Comparison of ENCODE assay signal across 2 cellular contexts in the genomic region with DNA sequence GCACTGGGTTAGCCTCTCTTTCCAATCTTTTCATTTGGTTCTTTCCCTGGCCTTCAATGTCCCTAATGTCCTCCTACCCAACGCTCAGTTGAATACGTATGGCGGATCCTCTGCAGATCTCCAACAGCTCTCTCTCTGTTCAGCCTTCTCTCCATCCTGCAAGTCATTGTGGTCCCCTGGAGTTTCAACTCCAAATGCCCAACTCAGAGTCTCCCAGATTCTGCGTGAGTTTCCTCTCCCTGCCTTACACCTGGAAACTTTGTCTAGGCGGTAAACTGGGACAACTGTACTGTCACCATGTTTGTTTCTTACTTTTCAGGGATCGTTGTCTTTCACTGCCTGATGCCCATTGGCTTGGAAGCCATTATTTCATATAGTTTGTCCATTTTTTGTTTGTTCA.
TF ChIP-seq lines count a peak whose summit lies in the region.

No MANE protein-coding gene starts in this region.

TF ChIP-seq in WTC11, 78 proteins besides CTCF, POLR2A, EP300 and RAD21:
- TF ChIP-seq ATF1 (CRISPR knock-in tag; IDR thresholded peaks at IDR 0.05) (no peak), ATF3 (CRISPR knock-in tag; conservative IDR thresholded peaks at IDR 0.05) (no peak), ZNF416 (CRISPR knock-in tag; IDR thresholded peaks at IDR 0.05) (no peak), GTF2I (CRISPR knock-in tag; conservative IDR thresholded peaks at IDR 0.05) (no peak), ZNF138 (CRISPR knock-in tag; conservative IDR thresholded peaks at IDR 0.05) (no peak), IRF1 (CRISPR knock-in tag; IDR thresholded peaks at IDR 0.05) (no peak), CREB1 (CRISPR knock-in tag; IDR thresholded peaks at IDR 0.05) (no peak), KAT7 (CRISPR knock-in tag; IDR thresholded peaks at IDR 0.05; ENCODE audit: borderline replicate concordance) (no peak), SP1 (CRISPR knock-in tag; conservative IDR thresholded peaks at IDR 0.05) (no peak)
- TF ChIP-seq, protein P1, sequence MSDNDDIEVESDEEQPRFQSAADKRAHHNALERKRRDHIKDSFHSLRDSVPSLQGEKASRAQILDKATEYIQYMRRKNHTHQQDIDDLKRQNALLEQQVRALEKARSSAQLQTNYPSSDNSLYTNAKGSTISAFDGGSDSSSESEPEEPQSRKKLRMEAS (CRISPR knock-in tag; IDR thresholded peaks at IDR 0.05) = no peak
- TF ChIP-seq, protein P2, sequence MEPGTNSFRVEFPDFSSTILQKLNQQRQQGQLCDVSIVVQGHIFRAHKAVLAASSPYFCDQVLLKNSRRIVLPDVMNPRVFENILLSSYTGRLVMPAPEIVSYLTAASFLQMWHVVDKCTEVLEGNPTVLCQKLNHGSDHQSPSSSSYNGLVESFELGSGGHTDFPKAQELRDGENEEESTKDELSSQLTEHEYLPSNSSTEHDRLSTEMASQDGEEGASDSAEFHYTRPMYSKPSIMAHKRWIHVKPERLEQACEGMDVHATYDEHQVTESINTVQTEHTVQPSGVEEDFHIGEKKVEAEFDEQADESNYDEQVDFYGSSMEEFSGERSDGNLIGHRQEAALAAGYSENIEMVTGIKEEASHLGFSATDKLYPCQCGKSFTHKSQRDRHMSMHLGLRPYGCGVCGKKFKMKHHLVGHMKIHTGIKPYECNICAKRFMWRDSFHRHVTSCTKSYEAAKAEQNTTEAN (CRISPR knock-in tag; IDR thresholded peaks at IDR 0.05) = no peak
- TF ChIP-seq, protein P3, sequence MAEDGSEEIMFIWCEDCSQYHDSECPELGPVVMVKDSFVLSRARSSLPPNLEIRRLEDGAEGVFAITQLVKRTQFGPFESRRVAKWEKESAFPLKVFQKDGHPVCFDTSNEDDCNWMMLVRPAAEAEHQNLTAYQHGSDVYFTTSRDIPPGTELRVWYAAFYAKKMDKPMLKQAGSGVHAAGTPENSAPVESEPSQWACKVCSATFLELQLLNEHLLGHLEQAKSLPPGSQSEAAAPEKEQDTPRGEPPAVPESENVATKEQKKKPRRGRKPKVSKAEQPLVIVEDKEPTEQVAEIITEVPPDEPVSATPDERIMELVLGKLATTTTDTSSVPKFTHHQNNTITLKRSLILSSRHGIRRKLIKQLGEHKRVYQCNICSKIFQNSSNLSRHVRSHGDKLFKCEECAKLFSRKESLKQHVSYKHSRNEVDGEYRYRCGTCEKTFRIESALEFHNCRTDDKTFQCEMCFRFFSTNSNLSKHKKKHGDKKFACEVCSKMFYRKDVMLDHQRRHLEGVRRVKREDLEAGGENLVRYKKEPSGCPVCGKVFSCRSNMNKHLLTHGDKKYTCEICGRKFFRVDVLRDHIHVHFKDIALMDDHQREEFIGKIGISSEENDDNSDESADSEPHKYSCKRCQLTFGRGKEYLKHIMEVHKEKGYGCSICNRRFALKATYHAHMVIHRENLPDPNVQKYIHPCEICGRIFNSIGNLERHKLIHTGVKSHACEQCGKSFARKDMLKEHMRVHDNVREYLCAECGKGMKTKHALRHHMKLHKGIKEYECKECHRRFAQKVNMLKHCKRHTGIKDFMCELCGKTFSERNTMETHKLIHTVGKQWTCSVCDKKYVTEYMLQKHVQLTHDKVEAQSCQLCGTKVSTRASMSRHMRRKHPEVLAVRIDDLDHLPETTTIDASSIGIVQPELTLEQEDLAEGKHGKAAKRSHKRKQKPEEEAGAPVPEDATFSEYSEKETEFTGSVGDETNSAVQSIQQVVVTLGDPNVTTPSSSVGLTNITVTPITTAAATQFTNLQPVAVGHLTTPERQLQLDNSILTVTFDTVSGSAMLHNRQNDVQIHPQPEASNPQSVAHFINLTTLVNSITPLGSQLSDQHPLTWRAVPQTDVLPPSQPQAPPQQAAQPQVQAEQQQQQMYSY (CRISPR knock-in tag; IDR thresholded peaks at IDR 0.05) = no peak
- TF ChIP-seq, protein P4, sequence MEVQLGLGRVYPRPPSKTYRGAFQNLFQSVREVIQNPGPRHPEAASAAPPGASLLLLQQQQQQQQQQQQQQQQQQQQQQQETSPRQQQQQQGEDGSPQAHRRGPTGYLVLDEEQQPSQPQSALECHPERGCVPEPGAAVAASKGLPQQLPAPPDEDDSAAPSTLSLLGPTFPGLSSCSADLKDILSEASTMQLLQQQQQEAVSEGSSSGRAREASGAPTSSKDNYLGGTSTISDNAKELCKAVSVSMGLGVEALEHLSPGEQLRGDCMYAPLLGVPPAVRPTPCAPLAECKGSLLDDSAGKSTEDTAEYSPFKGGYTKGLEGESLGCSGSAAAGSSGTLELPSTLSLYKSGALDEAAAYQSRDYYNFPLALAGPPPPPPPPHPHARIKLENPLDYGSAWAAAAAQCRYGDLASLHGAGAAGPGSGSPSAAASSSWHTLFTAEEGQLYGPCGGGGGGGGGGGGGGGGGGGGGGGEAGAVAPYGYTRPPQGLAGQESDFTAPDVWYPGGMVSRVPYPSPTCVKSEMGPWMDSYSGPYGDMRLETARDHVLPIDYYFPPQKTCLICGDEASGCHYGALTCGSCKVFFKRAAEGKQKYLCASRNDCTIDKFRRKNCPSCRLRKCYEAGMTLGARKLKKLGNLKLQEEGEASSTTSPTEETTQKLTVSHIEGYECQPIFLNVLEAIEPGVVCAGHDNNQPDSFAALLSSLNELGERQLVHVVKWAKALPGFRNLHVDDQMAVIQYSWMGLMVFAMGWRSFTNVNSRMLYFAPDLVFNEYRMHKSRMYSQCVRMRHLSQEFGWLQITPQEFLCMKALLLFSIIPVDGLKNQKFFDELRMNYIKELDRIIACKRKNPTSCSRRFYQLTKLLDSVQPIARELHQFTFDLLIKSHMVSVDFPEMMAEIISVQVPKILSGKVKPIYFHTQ (CRISPR knock-in tag; IDR thresholded peaks at IDR 0.05) = no peak
- TF ChIP-seq, protein P5, sequence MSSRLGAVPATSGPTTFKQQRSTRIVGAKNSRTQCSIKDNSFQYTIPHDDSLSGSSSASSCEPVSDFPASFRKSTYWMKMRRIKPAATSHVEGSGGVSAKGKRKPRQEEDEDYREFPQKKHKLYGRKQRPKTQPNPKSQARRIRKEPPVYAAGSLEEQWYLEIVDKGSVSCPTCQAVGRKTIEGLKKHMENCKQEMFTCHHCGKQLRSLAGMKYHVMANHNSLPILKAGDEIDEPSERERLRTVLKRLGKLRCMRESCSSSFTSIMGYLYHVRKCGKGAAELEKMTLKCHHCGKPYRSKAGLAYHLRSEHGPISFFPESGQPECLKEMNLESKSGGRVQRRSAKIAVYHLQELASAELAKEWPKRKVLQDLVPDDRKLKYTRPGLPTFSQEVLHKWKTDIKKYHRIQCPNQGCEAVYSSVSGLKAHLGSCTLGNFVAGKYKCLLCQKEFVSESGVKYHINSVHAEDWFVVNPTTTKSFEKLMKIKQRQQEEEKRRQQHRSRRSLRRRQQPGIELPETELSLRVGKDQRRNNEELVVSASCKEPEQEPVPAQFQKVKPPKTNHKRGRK (CRISPR knock-in tag; IDR thresholded peaks at IDR 0.05; ENCODE audit: borderline replicate concordance) = no peak

TF ChIP-seq in H1, 55 proteins besides CTCF, POLR2A, EP300 and RAD21:
- TF ChIP-seq YY1 (IDR thresholded peaks at IDR 0.05; ENCODE audit: low read depth, low read length) (no peak), RBBP5 (IDR thresholded peaks at IDR 0.05; ENCODE audit: borderline replicate concordance, low read depth, low read length) (no peak), SP4 (IDR thresholded peaks at IDR 0.05; ENCODE audit: low read length) (no peak), TCF12 (IDR thresholded peaks at IDR 0.05; ENCODE audit: low read depth, low read length) (no peak), PHF8 (conservative IDR thresholded peaks at IDR 0.05; ENCODE audit: low read depth, low read length) (no peak), JUND (IDR thresholded peaks at IDR 0.05; ENCODE audit: low read length) (no peak)
